ENCODE assay signal across 8 cellular contexts in the genomic region with DNA sequence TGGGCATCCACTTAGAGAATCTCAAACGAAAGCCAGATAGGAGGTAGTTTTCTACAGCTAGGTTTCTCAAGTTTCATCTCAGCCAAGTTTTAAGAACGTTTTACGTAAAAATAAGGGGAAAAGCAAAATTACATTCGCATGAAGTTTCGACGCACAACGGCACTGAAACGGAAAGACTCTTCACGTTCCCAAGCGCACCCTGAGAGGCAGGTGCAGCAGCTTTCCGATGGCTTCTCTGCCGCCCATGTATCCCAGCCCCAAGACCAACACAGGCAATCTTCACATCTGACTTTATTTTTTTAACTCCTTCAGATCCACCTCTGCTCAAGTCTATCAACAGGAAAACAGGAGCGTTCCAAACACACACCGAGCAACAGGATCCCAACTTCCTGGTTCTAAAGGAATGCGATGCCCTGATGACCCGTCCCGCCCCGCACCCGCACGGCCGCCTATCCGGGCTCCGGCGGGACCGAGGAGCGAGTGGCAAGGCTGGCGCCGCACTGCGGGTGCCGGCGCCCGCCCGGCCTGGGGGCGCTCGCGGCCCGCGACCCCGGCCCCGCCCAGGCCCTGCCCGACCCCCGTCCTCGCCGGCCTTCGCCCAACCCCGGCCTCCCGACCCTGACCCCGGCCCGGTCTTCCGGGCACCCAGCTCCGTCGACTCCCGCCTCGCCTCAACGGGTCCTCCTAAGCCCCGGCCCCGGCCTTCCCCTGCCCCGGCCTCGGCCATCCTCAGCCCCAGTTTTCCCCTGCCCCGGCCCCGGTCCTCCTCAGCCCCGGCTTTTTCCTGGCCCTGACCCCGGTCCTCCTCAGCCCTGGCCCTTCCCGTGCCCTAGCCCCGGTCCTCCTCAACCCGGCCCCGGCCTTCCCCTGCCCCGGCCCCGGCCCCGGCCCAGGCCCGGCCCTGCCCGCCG. TPM values are rescaled to one million over a fixed set of nuclear protein-coding genes. Genes with fewer than 3 reads are reported as not detected.
DNase-seq lines count a peak whose midpoint lies in the region; ATAC-seq and TF ChIP-seq lines count a peak whose summit lies in the region.

No MANE protein-coding gene starts in this region.

- H3K27me3 Mint-ChIP-seq in chondrocyte (ENCODE audit: low read depth) = no peaks in the 10 kb centered on the region
- H3K27me3 Mint-ChIP-seq in stimulated activated naive B cell treated with anti-CD40 and anti-IgM and Interleukin-4, amounts not matched to agents 10 μg/mL and 1 μg/mL and 100 μg/mL, for 72 hours = no peaks in the 10 kb centered on the region

- H3K4me1 Mint-ChIP-seq in chondrocyte (ENCODE audit: low read depth) = peaks cover 47% of the 10 kb centered on the region
- peaks cover 23 to 47% of the 10 kb centered on the region in 2 donors for H3K4me1 Mint-ChIP-seq in stimulated activated naive B cell treated with anti-CD40 and anti-IgM and Interleukin-4, amounts not matched to agents 10 μg/mL and 1 μg/mL and 100 μg/mL, for 72 hours

- peak overlapping the region; percentile 96 for H3K4me3 Mint-ChIP-seq in chondrocyte (ENCODE audit: unreplicated experiment)
- peak overlapping the region; percentile 88 to 98 for H3K4me3 Mint-ChIP-seq in stimulated activated naive B cell treated with anti-CD40 and anti-IgM and Interleukin-4, amounts not matched to agents 10 μg/mL and 1 μg/mL and 100 μg/mL, for 72 hours

- no peaks in the 10 kb centered on the region for H3K9me3 ChIP-seq in ES-I3 (ENCODE audit: control insufficient read depth, insufficient read depth, low read length)

- H3K9ac ChIP-seq in ES-I3 (ENCODE audit: low read depth, low read length) = peak overlapping the region; percentile 72

- no peaks in the 10 kb centered on the region for H3K9me3 Mint-ChIP-seq in chondrocyte (ENCODE audit: low read depth)
- no peaks in the 10 kb centered on the region for H3K9me3 Mint-ChIP-seq in stimulated activated naive B cell treated with anti-CD40 and anti-IgM and Interleukin-4, amounts not matched to agents 10 μg/mL and 1 μg/mL and 100 μg/mL, for 72 hours

- H3K36me3 ChIP-seq in ES-I3 (ENCODE audit: insufficient read depth, low read length) = no peaks in the 10 kb centered on the region

- H3K27ac Mint-ChIP-seq in chondrocyte (ENCODE audit: unreplicated experiment) = peak overlapping the region; percentile 93
- H3K27ac Mint-ChIP-seq in stimulated activated naive B cell treated with anti-CD40 and anti-IgM and Interleukin-4, amounts not matched to agents 10 μg/mL and 1 μg/mL and 100 μg/mL, for 72 hours = peak overlapping the region; percentile 97

- peak; percentile 3 for ATAC-seq in HG03280 (IDR thresholded peaks at IDR 0.05; ENCODE audit: unreplicated experiment)
- ATAC-seq in stimulated activated naive B cell treated with anti-CD40 and anti-IgM and Interleukin-4, amounts not matched to agents 10 μg/mL and 1 μg/mL and 100 μg/mL, for 72 hours (replicated peaks) = peak; percentile 1 to 4
- no peak for ATAC-seq in GM19452 (IDR thresholded peaks at IDR 0.05; ENCODE audit: unreplicated experiment)

- H3K36me3 Mint-ChIP-seq in chondrocyte (ENCODE audit: low read depth) = no peaks in the 10 kb centered on the region
- peaks cover 6 to 21% of the 10 kb centered on the region in 2 donors for H3K36me3 Mint-ChIP-seq in stimulated activated naive B cell treated with anti-CD40 and anti-IgM and Interleukin-4, amounts not matched to agents 10 μg/mL and 1 μg/mL and 100 μg/mL, for 72 hours

- TF ChIP-seq CTCF in chondrocyte (IDR thresholded peaks at IDR 0.05) = peak; percentile 33

- DNase-seq in T-helper 1 cell = peak; percentile 11 to 31 (median 22)
- DNase-seq in chondrocyte (ENCODE audit: low spot score) = no peak
- peak; percentile 76 for DNase-seq in left kidney (ENCODE audit: low read depth, low spot score)
- peak; percentile 13 for DNase-seq in stimulated activated naive B cell treated with anti-CD40 and anti-IgM and Interleukin-4, amounts not matched to agents 10 μg/mL and 1 μg/mL and 100 μg/mL, for 72 hours
- no peak for DNase-seq in foreskin melanocyte

- peaks cover 6% of the 10 kb centered on the region; the same call in 1 of the 2 replicates for H3K4me1 ChIP-seq in ES-I3 (ENCODE audit: insufficient read depth, low read length)

RNA-seq across cellular contexts. Expression of a gene that starts 0.8 kb away (rescaled TPM):
- total RNA-seq in chondrocyte = 57.4 to 72.0 TPM (median 67.1 TPM) in 3 replicates

RNA-seq across cellular contexts. Expression of a gene that starts 57.6 kb away (rescaled TPM):
- 48.5 to 57.8 TPM (median 54.8 TPM) in 3 replicates for total RNA-seq in chondrocyte

Comparison
In these comparisons a context has a peak if more than half of its experiments do, and no peak if none do; other contexts are left out.
1. DNase-seq: peak in T-helper 1 cell (5 of 5), left kidney (single experiment) and stimulated activated naive B cell treated with anti-CD40 and anti-IgM and Interleukin-4, amounts not matched to agents 10 μg/mL and 1 μg/mL and 100 μg/mL, for 72 hours (single experiment); none in chondrocyte (single experiment) and foreskin melanocyte (single experiment).